14 cellular contexts compared by ENCODE assay signal in genomic region chr4:159146007-159146330, GRCh38.
"Had no signal": no experiment of that assay in that cellular context is flagged by ENCODE, and none has a peak within 500 bp of the region (broad histone marks: within the 10 kb centered on the region; RNA-seq: fewer than 3 reads in every experiment).

No MANE protein-coding gene starts in this region.

- H3K27ac Mint-ChIP-seq: activated naive CD8-positive, alpha-beta T cell treated with anti-CD3 and anti-CD28 coated beads, Interleukin-2, amount 10 ng/mL, durations not matched to agents 7 days and 5 days; neural progenitor cell; T-cell had no signal

- H3K4me1 Mint-ChIP-seq: activated naive CD8-positive, alpha-beta T cell treated with anti-CD3 and anti-CD28 coated beads, Interleukin-2, amount 10 ng/mL, durations not matched to agents 7 days and 5 days had no signal

- DNase-seq: activated CD4-positive, CD25-positive, alpha-beta regulatory T cell treated with anti-CD3 and anti-CD28 coated beads, Interleukin-2, amount 50 U/mL, for 72 hours; activated naive CD4-positive, alpha-beta T cell; activated naive CD8-positive, alpha-beta T cell treated with anti-CD3 and anti-CD28 coated beads, Interleukin-2, amount 10 ng/mL, durations not matched to agents 7 days and 5 days; foreskin fibroblast; head of caudate nucleus; left colon; lower lobe of right lung; ovary; sigmoid colon; spleen; T-cell; T-helper 9 cell; uterus had no signal

- H3K9me3 Mint-ChIP-seq: activated naive CD8-positive, alpha-beta T cell treated with anti-CD3 and anti-CD28 coated beads, Interleukin-2, amount 10 ng/mL, durations not matched to agents 7 days and 5 days; neural progenitor cell; T-cell had no signal

- H3K27me3 Mint-ChIP-seq: activated naive CD8-positive, alpha-beta T cell treated with anti-CD3 and anti-CD28 coated beads, Interleukin-2, amount 10 ng/mL, durations not matched to agents 7 days and 5 days; T-cell had no signal

- H3K36me3 Mint-ChIP-seq: activated naive CD8-positive, alpha-beta T cell treated with anti-CD3 and anti-CD28 coated beads, Interleukin-2, amount 10 ng/mL, durations not matched to agents 7 days and 5 days; neural progenitor cell; T-cell had no signal

- H3K4me3 Mint-ChIP-seq: activated naive CD8-positive, alpha-beta T cell treated with anti-CD3 and anti-CD28 coated beads, Interleukin-2, amount 10 ng/mL, durations not matched to agents 7 days and 5 days; neural progenitor cell; T-cell had no signal

- ATAC-seq: left colon, lower lobe of right lung, T-cell had no signal
